1 cellular context compared by ENCODE assay signal in genomic region chr20:62430311-62430853, GRCh38.
TF ChIP-seq lines count a peak whose summit lies in the region.

No MANE protein-coding gene starts in this region.

TF ChIP-seq in HepG2, 621 proteins besides CTCF, POLR2A, EP300 and RAD21 (continued from another document and continues in another):
- TF ChIP-seq ZNF407 (CRISPR knock-in tag; IDR thresholded peaks at IDR 0.05; ENCODE audit: not compliant biosample characterization): no peak
- no peak for TF ChIP-seq ZNF282 (IDR thresholded peaks at IDR 0.05; ENCODE audit: partially characterized antibody)
- no peak for TF ChIP-seq KLF12 (CRISPR knock-in tag; IDR thresholded peaks at IDR 0.05; ENCODE audit: borderline replicate concordance)
- no peak for TF ChIP-seq ZNF552 (CRISPR knock-in tag; IDR thresholded peaks at IDR 0.05; ENCODE audit: borderline replicate concordance)
- TF ChIP-seq GTF3A (CRISPR knock-in tag; conservative IDR thresholded peaks at IDR 0.05): no peak
- TF ChIP-seq RORA (CRISPR knock-in tag; IDR thresholded peaks at IDR 0.05): no peak
- TF ChIP-seq MIXL1 (CRISPR knock-in tag; IDR thresholded peaks at IDR 0.05): no peak
- TF ChIP-seq TIGD3 (CRISPR knock-in tag; IDR thresholded peaks at IDR 0.05; ENCODE audit: borderline replicate concordance): no peak
- no peak for TF ChIP-seq ZNF576 (CRISPR knock-in tag; IDR thresholded peaks at IDR 0.05)
- TF ChIP-seq ZNF580 (CRISPR knock-in tag; IDR thresholded peaks at IDR 0.05; ENCODE audit: borderline replicate concordance, low read depth): no peak
- TF ChIP-seq ZNF274 (CRISPR knock-in tag; IDR thresholded peaks at IDR 0.05): no peak
- TF ChIP-seq ZNF335 (CRISPR knock-in tag; IDR thresholded peaks at IDR 0.05): no peak
- TF ChIP-seq ZHX2 (IDR thresholded peaks at IDR 0.05; ENCODE audit: low read depth): no peak
- TF ChIP-seq ZHX2 (CRISPR knock-in tag; IDR thresholded peaks at IDR 0.05; ENCODE audit: borderline replicate concordance): no peak
- no peak for TF ChIP-seq ZNF143 (CRISPR knock-in tag; IDR thresholded peaks at IDR 0.05)
- TF ChIP-seq RARA (CRISPR knock-in tag; IDR thresholded peaks at IDR 0.05): no peak
- TF ChIP-seq HOXA5 (CRISPR knock-in tag; IDR thresholded peaks at IDR 0.05): no peak
- TF ChIP-seq HNF1A (IDR thresholded peaks at IDR 0.05; ENCODE audit: low read depth): no peak
- peak; percentile 62; the same call in 1 of the 2 replicates for TF ChIP-seq HNF1A (CRISPR knock-in tag; IDR thresholded peaks at IDR 0.05; ENCODE audit: borderline replicate concordance)
- no peak for TF ChIP-seq TSC22D2 (CRISPR knock-in tag; IDR thresholded peaks at IDR 0.05; ENCODE audit: borderline replicate concordance)
- TF ChIP-seq ZNF615 (CRISPR knock-in tag; IDR thresholded peaks at IDR 0.05; ENCODE audit: borderline replicate concordance): no peak
- no peak for TF ChIP-seq FIP1L1 (IDR thresholded peaks at IDR 0.05; ENCODE audit: borderline replicate concordance, insufficient read depth, low read depth, low read length)
- TF ChIP-seq ZNF234 (CRISPR knock-in tag; conservative IDR thresholded peaks at IDR 0.05): no peak
- no peak for TF ChIP-seq TERF1 (CRISPR knock-in tag; IDR thresholded peaks at IDR 0.05)
- no peak for TF ChIP-seq ZNF260 (CRISPR knock-in tag; IDR thresholded peaks at IDR 0.05; ENCODE audit: borderline replicate concordance, low read depth)
- no peak for TF ChIP-seq ZNF253 (CRISPR knock-in tag; IDR thresholded peaks at IDR 0.05; ENCODE audit: borderline replicate concordance)
- no peak for TF ChIP-seq SNAPC4 (CRISPR knock-in tag; IDR thresholded peaks at IDR 0.05)
